ENCODE assay signal across 15 cellular contexts in genomic region chr5:168656633-168657032, GRCh38.
DNase-seq lines count a peak whose midpoint lies in the region; ATAC-seq lines count a peak whose summit lies in the region.
"Had no signal": no experiment of that assay in that cellular context is flagged by ENCODE, and none has a peak within 500 bp of the region (broad histone marks: within the 10 kb centered on the region; RNA-seq: fewer than 3 reads in every experiment).

No MANE protein-coding gene starts in this region.

- no peaks in the 10 kb centered on the region for H3K36me3 Mint-ChIP-seq in activated T-cell treated with anti-CD3 and anti-CD28 coated beads, Interleukin-2, amount 50 U/mL, for 72 hours (ENCODE audit: insufficient read depth in 2 of 2)
- H3K36me3 Mint-ChIP-seq in activated CD4-positive, alpha-beta T cell treated with anti-CD3 and anti-CD28 coated beads for 36 hours (ENCODE audit: low read depth): no peaks in the 10 kb centered on the region
- H3K36me3 Mint-ChIP-seq: activated naive CD4-positive, alpha-beta T cell treated with anti-CD3 and anti-CD28 coated beads, Interleukin-2, amount 50 U/mL, for 72 hours had no signal

- no peaks in the 10 kb centered on the region for H3K9me3 ChIP-seq in mucosa of stomach (ENCODE audit: control insufficient read depth, low read length)
- H3K9me3 ChIP-seq: sigmoid colon, uterus had no signal

- H3K27me3 ChIP-seq in mucosa of stomach (ENCODE audit: control insufficient read depth, insufficient read depth, low read length): no peaks in the 10 kb centered on the region
- H3K27me3 ChIP-seq: sigmoid colon, uterus had no signal

- CTCF ChIA-PET in activated CD4-positive, alpha-beta T cell treated with anti-CD3 and anti-CD28 coated beads for 36 hours (lab: Charles Lee): no interaction called here

- DNase-seq in COLO829 (ENCODE audit: low spot score) (peak; percentile 56), NCI-H69 (lab: John Stamatoyannopoulos, UW) (peak; percentile 64), epithelial cell of prostate (ENCODE audit: low read depth, low spot score) (peak; percentile 73), NCI-H446 treated with DMSO at 0.1 percent for 48 hours (lab: John Stamatoyannopoulos, UW) (no peak)
- DNase-seq in activated T-cell treated with anti-CD3 and anti-CD28 coated beads, Interleukin-2, amount 50 U/mL, for 72 hours: no peak
- DNase-seq in activated CD4-positive, alpha-beta T cell treated with anti-CD3 and anti-CD28 coated beads for 36 hours: no peak
- DNase-seq: dermis blood vessel endothelial cell, hippocampal formation, midbrain, sigmoid colon, uterus had no signal

- no peak overlapping the region for H3K4me3 Mint-ChIP-seq in activated T-cell treated with anti-CD3 and anti-CD28 coated beads, Interleukin-2, amount 50 U/mL, for 72 hours
- H3K4me3 Mint-ChIP-seq in activated CD4-positive, alpha-beta T cell treated with anti-CD3 and anti-CD28 coated beads for 36 hours: no peak overlapping the region
- H3K4me3 Mint-ChIP-seq: T-helper 2 cell treated with Interferon-gamma antibody and Interleukin-4, amounts not matched to agents 5 μg/mL and 100 μg/mL, for 36 hours had no signal

- peaks cover 75% of the 10 kb centered on the region for H3K4me1 ChIP-seq in mucosa of stomach (ENCODE audit: control insufficient read depth, insufficient read depth, low read length)
- H3K4me1 ChIP-seq: uterus had no signal

- no peaks in the 10 kb centered on the region for H3K4me1 Mint-ChIP-seq in activated T-cell treated with anti-CD3 and anti-CD28 coated beads, Interleukin-2, amount 50 U/mL, for 72 hours (ENCODE audit: low read depth)
- H3K4me1 Mint-ChIP-seq in activated CD4-positive, alpha-beta T cell treated with anti-CD3 and anti-CD28 coated beads for 36 hours: no peaks in the 10 kb centered on the region

- peak overlapping the region; percentile 84 for H3K27ac ChIP-seq in epithelial cell of prostate
- H3K27ac ChIP-seq: sigmoid colon, uterus had no signal

- intact Hi-C loops in activated CD4-positive, alpha-beta T cell treated with anti-CD3 and anti-CD28 coated beads for 36 hours (cut with DNase I, micrococcal nuclease): no loop called here

- ATAC-seq in activated T-cell treated with anti-CD3 and anti-CD28 coated beads, Interleukin-2, amount 50 U/mL, for 72 hours (replicated peaks in 1 of 2): no peak
- no peak for ATAC-seq in activated CD4-positive, alpha-beta T cell treated with anti-CD3 and anti-CD28 coated beads for 36 hours
- ATAC-seq in GM19455 (IDR thresholded peaks at IDR 0.05; ENCODE audit: unreplicated experiment): no peak
- ATAC-seq: activated naive CD4-positive, alpha-beta T cell treated with anti-CD3 and anti-CD28 coated beads, Interleukin-2, amount 50 U/mL, for 72 hours had no signal

- peak overlapping the region; percentile 24 for H3K4me3 ChIP-seq in mucosa of stomach (ENCODE audit: low read length)
- H3K4me3 ChIP-seq: sigmoid colon, uterus had no signal

- no peaks in the 10 kb centered on the region for H3K9me3 Mint-ChIP-seq in activated T-cell treated with anti-CD3 and anti-CD28 coated beads, Interleukin-2, amount 50 U/mL, for 72 hours
- H3K9me3 Mint-ChIP-seq in activated CD4-positive, alpha-beta T cell treated with anti-CD3 and anti-CD28 coated beads for 36 hours (ENCODE audit: low read depth): no peaks in the 10 kb centered on the region
- H3K9me3 Mint-ChIP-seq: activated naive CD4-positive, alpha-beta T cell treated with anti-CD3 and anti-CD28 coated beads, Interleukin-2, amount 50 U/mL, for 72 hours; T-helper 2 cell treated with Interferon-gamma antibody and Interleukin-4, amounts not matched to agents 5 μg/mL and 100 μg/mL, for 36 hours had no signal

- H3K36me3 ChIP-seq in mucosa of stomach (ENCODE audit: control insufficient read depth, insufficient read depth, low read length): no peaks in the 10 kb centered on the region
- H3K36me3 ChIP-seq: sigmoid colon, uterus had no signal

- POLR2A ChIA-PET in activated CD4-positive, alpha-beta T cell treated with anti-CD3 and anti-CD28 coated beads for 36 hours (lab: Charles Lee): no interaction called here

- H3K27ac Mint-ChIP-seq in activated T-cell treated with anti-CD3 and anti-CD28 coated beads, Interleukin-2, amount 50 U/mL, for 72 hours: no peak overlapping the region
- H3K27ac Mint-ChIP-seq in activated CD4-positive, alpha-beta T cell treated with anti-CD3 and anti-CD28 coated beads for 36 hours: no peak overlapping the region
- H3K27ac Mint-ChIP-seq: activated naive CD4-positive, alpha-beta T cell treated with anti-CD3 and anti-CD28 coated beads, Interleukin-2, amount 50 U/mL, for 72 hours; T-helper 2 cell treated with Interferon-gamma antibody and Interleukin-4, amounts not matched to agents 5 μg/mL and 100 μg/mL, for 36 hours had no signal

- H3K27me3 Mint-ChIP-seq in activated T-cell treated with anti-CD3 and anti-CD28 coated beads, Interleukin-2, amount 50 U/mL, for 72 hours (ENCODE audit: low read depth): no peaks in the 10 kb centered on the region
- no peaks in the 10 kb centered on the region for H3K27me3 Mint-ChIP-seq in activated CD4-positive, alpha-beta T cell treated with anti-CD3 and anti-CD28 coated beads for 36 hours

- peak overlapping the region; percentile 40 for H3K9ac ChIP-seq in mucosa of stomach (ENCODE audit: low read length)

Comparison
In these comparisons a context has a peak if more than half of its experiments do, and no peak if none do; other contexts are left out.
1. DNase-seq: peak in COLO829 (single experiment), NCI-H69 (single experiment) and epithelial cell of prostate (single experiment); none in activated T-cell treated with anti-CD3 and anti-CD28 coated beads, Interleukin-2, amount 50 U/mL, for 72 hours (0 of 2), NCI-H446 treated with DMSO at 0.1 percent for 48 hours (single experiment) and activated CD4-positive, alpha-beta T cell treated with anti-CD3 and anti-CD28 coated beads for 36 hours (single experiment).